22 cellular contexts compared by ENCODE assay signal in the genomic region with DNA sequence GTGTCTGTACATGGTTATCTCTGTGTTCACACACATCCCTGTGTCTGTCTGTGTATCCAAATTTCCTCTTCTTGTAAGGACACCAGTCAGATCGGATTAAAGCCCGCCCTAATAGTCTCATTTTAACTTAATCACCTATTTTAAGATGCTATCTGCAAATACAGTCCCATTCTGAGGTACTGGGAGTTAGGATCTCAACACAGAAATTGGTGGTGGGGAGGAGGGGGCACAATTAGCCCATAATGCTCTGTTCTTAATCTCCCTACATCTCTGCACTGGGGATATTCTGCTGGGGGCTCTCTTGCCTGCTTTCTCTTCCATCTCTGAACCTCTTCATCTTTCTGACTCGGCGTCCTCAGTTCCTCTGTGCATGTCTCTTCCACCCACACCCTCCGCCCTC.
"Had no signal": no experiment of that assay in that cellular context is flagged by ENCODE, and none has a peak within 500 bp of the region (broad histone marks: within the 10 kb centered on the region; RNA-seq: fewer than 3 reads in every experiment).

No MANE protein-coding gene starts in this region.

- ATAC-seq: left lung; naive thymus-derived CD8-positive, alpha-beta T cell had no signal

- H3K36me3 Mint-ChIP-seq: activated naive CD4-positive, alpha-beta T cell treated with anti-CD3 and anti-CD28 coated beads, Interleukin-2, amount 10 ng/mL, durations not matched to agents 7 days and 5 days; brain; mesothelial cell of epicardium had no signal

- H3K36me3 ChIP-seq: left lung, sigmoid colon, SJCRH30, tibial artery had no signal

- H3K4me3 Mint-ChIP-seq: activated naive CD4-positive, alpha-beta T cell treated with anti-CD3 and anti-CD28 coated beads, Interleukin-2, amount 10 ng/mL, durations not matched to agents 7 days and 5 days; brain; mesothelial cell of epicardium; stimulated activated naive CD8-positive, alpha-beta T cell treated with anti-CD3 and anti-CD28 coated beads, Interleukin-15, Interleukin-2, amounts not matched to agents 100 ng/mL and 50 ng/mL, for 24 hours had no signal

- H3K27ac Mint-ChIP-seq: activated naive CD4-positive, alpha-beta T cell treated with anti-CD3 and anti-CD28 coated beads, Interleukin-2, amount 10 ng/mL, durations not matched to agents 7 days and 5 days; brain; mesothelial cell of epicardium; naive thymus-derived CD8-positive, alpha-beta T cell; progenitor cell of endocrine pancreas; stimulated activated naive CD8-positive, alpha-beta T cell treated with anti-CD3 and anti-CD28 coated beads, Interleukin-15, Interleukin-2, amounts not matched to agents 100 ng/mL and 50 ng/mL, for 24 hours had no signal

- H3K9me3 ChIP-seq: left lung, sigmoid colon, tibial artery had no signal

- H3K27me3 ChIP-seq: left lung, sigmoid colon, SJCRH30, tibial artery had no signal

- H3K4me3 ChIP-seq: left lung, sigmoid colon, SJCRH30, smooth muscle cell, tibial artery had no signal

- H3K27ac ChIP-seq: left lung, sigmoid colon, SJCRH30, tibial artery, VCaP had no signal

- H3K27me3 Mint-ChIP-seq: activated naive CD4-positive, alpha-beta T cell treated with anti-CD3 and anti-CD28 coated beads, Interleukin-2, amount 10 ng/mL, durations not matched to agents 7 days and 5 days; naive thymus-derived CD8-positive, alpha-beta T cell; stimulated activated naive CD8-positive, alpha-beta T cell treated with anti-CD3 and anti-CD28 coated beads, Interleukin-15, Interleukin-2, amounts not matched to agents 100 ng/mL and 50 ng/mL, for 24 hours had no signal

- H3K4me1 ChIP-seq: left lung, sigmoid colon, tibial artery had no signal

- DNase-seq: activated CD4-positive, alpha-beta T cell treated with anti-CD3 and anti-CD28 coated beads, Interleukin-2, amount 50 U/mL, for 48 hours; activated CD4-positive, CD25-positive, alpha-beta regulatory T cell treated with anti-CD3 and anti-CD28 coated beads, Interleukin-2, amount 50 U/mL, for 72 hours; activated effector memory CD4-positive, alpha-beta T cell treated with Interleukin-2 at 50 U/mL for 16 hours; activated naive CD4-positive, alpha-beta T cell treated with anti-CD3 and anti-CD28 coated beads, Interleukin-2, amount 10 ng/mL, durations not matched to agents 7 days and 5 days; aorta; dermis blood vessel endothelial cell; effector CD8-positive, alpha-beta T cell; foreskin melanocyte; left lung; naive thymus-derived CD8-positive, alpha-beta T cell; retina; sigmoid colon; SJCRH30; stimulated activated CD4-positive, alpha-beta T cell treated with anti-CD3 and anti-CD28 coated beads, Interleukin-15, amount 100 ng/mL, for 24 hours; SW 1271; tibial artery had no signal
